Comparison of ENCODE assay signal across 25 cellular contexts in genomic region chr3:50195501-50196252, GRCh38. TPM values are rescaled to one million over a fixed set of nuclear protein-coding genes. Genes with fewer than 3 reads are reported as not detected.
DNase-seq lines count a peak whose midpoint lies in the region; ATAC-seq and TF ChIP-seq lines count a peak whose summit lies in the region.
"Had no signal": no experiment of that assay in that cellular context is flagged by ENCODE, and none has a peak within 500 bp of the region (broad histone marks: within the 10 kb centered on the region; RNA-seq: fewer than 3 reads in every experiment).

No MANE protein-coding gene starts in this region.

- H3F3A ChIP-seq in GM23338 (replicated peaks; ENCODE audit: low read depth), result no peaks in the 10 kb centered on the region

- no peak overlapping the region for H3K4me3 Mint-ChIP-seq in GM23338
- H3K4me3 Mint-ChIP-seq: HFFc6; stimulated activated naive CD8-positive, alpha-beta T cell treated with anti-CD3 and anti-CD28 coated beads, Interleukin-15, Interleukin-2, amounts not matched to agents 100 ng/mL and 50 ng/mL, for 24 hours had no signal

- no peaks in the 10 kb centered on the region for H4K20me1 ChIP-seq in GM23338 (replicated peaks; ENCODE audit: insufficient read depth)
- H4K20me1 ChIP-seq in osteoblast (ENCODE audit: insufficient read depth, low read length), result no peaks in the 10 kb centered on the region

- H3K4me1 Mint-ChIP-seq in GM23338, result peaks cover 6% of the 10 kb centered on the region

- H3K9me3 ChIP-seq in osteoblast (ENCODE audit: low read depth, low read length), result no peaks in the 10 kb centered on the region
- H3K9me3 ChIP-seq: left lung, transverse colon had no signal

- no peaks in the 10 kb centered on the region for H3K36me3 Mint-ChIP-seq in GM23338 (ENCODE audit: low read depth)

- ATAC-seq in GM23338 (no peak), GM21786 (IDR thresholded peaks at IDR 0.05; ENCODE audit: unreplicated experiment) (no peak), HG02973 (IDR thresholded peaks at IDR 0.05; ENCODE audit: unreplicated experiment) (no peak)

- no peaks in the 10 kb centered on the region for H3K9me3 Mint-ChIP-seq in GM23338
- H3K9me3 Mint-ChIP-seq: HFFc6; stimulated activated naive CD8-positive, alpha-beta T cell treated with anti-CD3 and anti-CD28 coated beads, Interleukin-15, Interleukin-2, amounts not matched to agents 100 ng/mL and 50 ng/mL, for 24 hours had no signal

- H3K27me3 ChIP-seq in GM23338 (ENCODE audit: insufficient read depth), result peaks cover 12% of the 10 kb centered on the region; the same call in 1 of the 2 replicates
- H3K27me3 ChIP-seq in osteoblast (ENCODE audit: insufficient read depth, low read length), result peaks cover 28% of the 10 kb centered on the region

- DNase-seq in GM23338 (ENCODE audit: low spot score) (no peak), NCI-H146 treated with DMSO at 0.1 percent for 48 hours (lab: John Stamatoyannopoulos, UW; ENCODE audit: unreplicated experiment) (peak; percentile 59), fibroblast of mammary gland (ENCODE audit: low read depth) (peak; percentile 34), osteoblast (ENCODE audit: insufficient read length, low spot score, missing footprints) (peak; percentile 92), anterior cingulate cortex (lab: John Stamatoyannopoulos, UW) (no peak), NOMO-1 treated with dmso at 0.1 percent for 144 hours (lab: John Stamatoyannopoulos, UW; ENCODE audit: unreplicated experiment) (no peak)
- DNase-seq: activated gamma-delta T cell; AML-193; caudate nucleus; COR-L47; dorsolateral prefrontal cortex; HFFc6; KG1; left lung; MV-4-11; NCI-H2029; NK-92 treated with Interleukin-12 subunit alpha and Interleukin-12 subunit beta, amount 100 ng/mL, for 24 hours; transverse colon had no signal

- H3K27ac Mint-ChIP-seq in GM23338, result no peak overlapping the region
- H3K27ac Mint-ChIP-seq: HFFc6; stimulated activated naive CD8-positive, alpha-beta T cell treated with anti-CD3 and anti-CD28 coated beads, Interleukin-15, Interleukin-2, amounts not matched to agents 100 ng/mL and 50 ng/mL, for 24 hours had no signal

- no peaks in the 10 kb centered on the region for H3K79me2 ChIP-seq in GM23338 (replicated peaks; ENCODE audit: insufficient read depth)
- H3K79me2 ChIP-seq in osteoblast (ENCODE audit: insufficient read depth, low read length), result no peaks in the 10 kb centered on the region

- H3K27ac ChIP-seq in GM23338 (ENCODE audit: low read depth), result no peak overlapping the region
- no peak overlapping the region for H3K27ac ChIP-seq in osteoblast (ENCODE audit: low read depth, low read length)
- H3K27ac ChIP-seq: dorsolateral prefrontal cortex, epithelial cell of prostate, left lung, RWPE1, transverse colon had no signal

- no peak for TF ChIP-seq CTCF in GM23338 (conservative IDR thresholded peaks at IDR 0.05; ENCODE audit: low read depth in 2 of 2)
- no peak for TF ChIP-seq CTCF in fibroblast of mammary gland (conservative IDR thresholded peaks at IDR 0.05; ENCODE audit: control insufficient read depth, insufficient read depth, low read depth, low read length)
- TF ChIP-seq CTCF in osteoblast (IDR thresholded peaks at IDR 0.05; ENCODE audit: extremely low read depth, low read depth, low read length), result no peak

- H3K36me3 ChIP-seq in GM23338 (ENCODE audit: insufficient read depth) (no peaks in the 10 kb centered on the region), osteoblast (ENCODE audit: insufficient read depth, low read length) (no peaks in the 10 kb centered on the region)
- H3K36me3 ChIP-seq: left lung, transverse colon had no signal

- H3K9me2 ChIP-seq in GM23338 (ENCODE audit: insufficient read depth), result no peaks in the 10 kb centered on the region

- H3K4me3 ChIP-seq in GM23338, result no peak overlapping the region
- no peak overlapping the region for H3K4me3 ChIP-seq in fibroblast of mammary gland (ENCODE audit: control insufficient read depth, low read depth, low read length)
- no peak overlapping the region for H3K4me3 ChIP-seq in osteoblast (ENCODE audit: insufficient read depth, low read length)
- H3K4me3 ChIP-seq: left lung, transverse colon had no signal

- H2AFZ ChIP-seq in GM23338 (no peak overlapping the region; the same call in 1 of the 2 replicates), osteoblast (ENCODE audit: low read length) (no peak overlapping the region)

- H3K4me2 ChIP-seq in GM23338 (peak overlapping the region; percentile 71; the same call in 1 of the 2 replicates), osteoblast (ENCODE audit: insufficient read depth, low read length) (no peak overlapping the region)

- H3K4me1 ChIP-seq in GM23338 (ENCODE audit: insufficient read depth), result peaks cover 8% of the 10 kb centered on the region; the same call in 1 of the 2 replicates
- no peaks in the 10 kb centered on the region for H3K4me1 ChIP-seq in osteoblast (ENCODE audit: insufficient read depth, low read length)

- H3K27me3 Mint-ChIP-seq in GM23338 (ENCODE audit: insufficient read depth, low read depth, poor library complexity), result peaks cover 15% of the 10 kb centered on the region

TF ChIP-seq in GM23338, 12 proteins besides CTCF, POLR2A, EP300 and RAD21:
- TF ChIP-seq EZH2 (IDR thresholded peaks at IDR 0.05; ENCODE audit: low read depth, unreplicated experiment) (no peak), ZNF331 (CRISPR knock-in tag; IDR thresholded peaks at IDR 0.05; ENCODE audit: low read depth) (no peak), CREB1 (CRISPR knock-in tag; IDR thresholded peaks at IDR 0.05; ENCODE audit: low read depth) (no peak), JUNB (IDR thresholded peaks at IDR 0.05; ENCODE audit: unreplicated experiment) (no peak), ETS1 (IDR thresholded peaks at IDR 0.05) (no peak), REST (IDR thresholded peaks at IDR 0.05; ENCODE audit: unreplicated experiment) (no peak)

RNA-seq across cellular contexts. Expression of gene GNAT1, which starts 4.3 kb away (rescaled TPM):
- total RNA-seq in GM23338 (2014; rRNA removed; shearing (Covaris generic)), result not detected in 2 replicates
- not detected in 2 replicates for polyA plus RNA-seq in GM23338 (2016; fragmentation: Nextera tagmentation; extraction: Ambion mirVana)
- not detected in 2 replicates for total RNA-seq in osteoblast
- total RNA-seq: frontal cortex, HFFc6, left lung, osteocyte, transverse colon had no signal

RNA-seq across cellular contexts. Expression of gene SLC38A3, which starts 9.4 kb away (rescaled TPM):
- total RNA-seq in GM23338 (2014; rRNA removed; shearing (Covaris generic)), result 0.28 and 3.0 TPM in 2 replicates
- 0.68 and 1.3 TPM in 2 replicates for polyA plus RNA-seq in GM23338 (2016; fragmentation: Nextera tagmentation; extraction: Ambion mirVana)
- total RNA-seq in osteoblast, result 0.29 and 0.36 TPM in 2 replicates
- total RNA-seq: transverse colon had no signal

RNA-seq across cellular contexts. Expression of gene GNAI2, which starts 40.3 kb away (rescaled TPM):
- 132 and 153 TPM in 2 replicates for total RNA-seq in GM23338 (2014; rRNA removed; shearing (Covaris generic))
- polyA plus RNA-seq in GM23338 (2016; fragmentation: Nextera tagmentation; extraction: Ambion mirVana), result 138 and 140 TPM in 2 replicates
- 223 and 248 TPM in 2 replicates for total RNA-seq in osteoblast

RNA-seq across cellular contexts. Expression of gene SEMA3F, which starts 40.6 kb away (rescaled TPM):
- total RNA-seq in GM23338 (2014; rRNA removed; shearing (Covaris generic)), result 32.6 and 67.6 TPM in 2 replicates
- 2.3 and 2.8 TPM in 2 replicates for polyA plus RNA-seq in GM23338 (2016; fragmentation: Nextera tagmentation; extraction: Ambion mirVana)
- total RNA-seq in osteoblast, result 5.1 and 16.5 TPM in 2 replicates

Comparison
In these comparisons a context has a peak if more than half of its experiments do, and no peak if none do; other contexts are left out.
1. DNase-seq: peak in NCI-H146 treated with DMSO at 0.1 percent for 48 hours (single experiment), fibroblast of mammary gland (single experiment) and osteoblast (single experiment); none in GM23338 (single experiment), anterior cingulate cortex (0 of 58) and NOMO-1 treated with dmso at 0.1 percent for 144 hours (single experiment).